14 cellular contexts compared by ENCODE assay signal in the genomic region with DNA sequence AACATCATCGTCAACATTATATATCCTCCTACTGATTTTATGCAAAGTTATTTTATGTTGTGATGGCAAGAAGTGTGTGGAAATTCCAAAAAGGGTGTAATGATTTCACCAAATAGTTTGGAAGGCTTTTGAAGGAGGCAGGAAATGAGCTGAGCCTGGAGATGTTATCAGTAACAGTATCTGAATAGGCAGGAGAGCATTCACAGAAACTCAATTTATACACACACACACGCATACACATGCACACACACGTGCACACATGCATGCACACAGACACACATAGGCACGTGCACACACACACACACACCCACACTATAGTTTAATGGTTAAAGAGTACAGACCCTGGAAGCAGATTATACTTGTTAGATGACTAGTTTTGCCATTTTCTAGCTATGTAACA. TPM values are rescaled to one million over a fixed set of nuclear protein-coding genes. Genes with fewer than 3 reads are reported as not detected.
DNase-seq lines count a peak whose midpoint lies in the region; ATAC-seq, FAIRE-seq and TF ChIP-seq lines count a peak whose summit lies in the region.
"Had no signal": no experiment of that assay in that cellular context is flagged by ENCODE, and none has a peak within 500 bp of the region (broad histone marks: within the 10 kb centered on the region; RNA-seq: fewer than 3 reads in every experiment).

No MANE protein-coding gene starts in this region.

- no TSS peak for BruUV-seq in HepG2 (replicated peaks; lab: Mats Ljungman, UMichigan)

- TF ChIP-seq RAD21 in HepG2 (CRISPR knock-in tag; IDR thresholded peaks at IDR 0.05), result no peak

- in situ Hi-C loops in HepG2 (cut with HindIII; ENCODE audit: extremely low pct_ligation_motif_present, low pct_unique_long_range_greater_than_20kb), result no loop called here

- intact Hi-C loops in HepG2 (cut with micrococcal nuclease; ENCODE audit: unreplicated experiment), result no loop called here
- intact Hi-C loops in right lobe of liver (cut with DNase I), result no loop called here

- no peak for FAIRE-seq in HepG2 (lab: Jason Lieb, UNC)
- FAIRE-seq: HTR-8/SVneo had no signal

- TF ChIP-seq POLR2A in HepG2 (IDR thresholded peaks at IDR 0.05; ENCODE audit: insufficient read depth in 1 of 2, low read depth in 2 of 2, low read length in 2 of 2) (no peak), right lobe of liver (IDR thresholded peaks at IDR 0.05) (no peak)

- H3K4me3 ChIP-seq in HepG2 (replicated peaks in 1 of 3; ENCODE audit: insufficient read depth in 1 of 3, low read depth in 2 of 3, low read length in 3 of 3) (no peak overlapping the region), right lobe of liver (no peak overlapping the region)
- H3K4me3 ChIP-seq: BLaER1 treated with 17β-estradiol and CSF1 and Interleukin-3, amounts not matched to agents 10 nM and 100 nM had no signal

- H3K9me3 ChIP-seq in HepG2 (ENCODE audit: low read length), result no peaks in the 10 kb centered on the region
- no peaks in the 10 kb centered on the region for H3K9me3 ChIP-seq in right lobe of liver
- H3K9me3 ChIP-seq: BLaER1 treated with 17β-estradiol and CSF1 and Interleukin-3, amounts not matched to agents 10 nM and 100 nM had no signal

- no peak overlapping the region for H3K4me2 ChIP-seq in HepG2 (ENCODE audit: low read depth, low read length)
- H3K4me2 ChIP-seq: BLaER1 treated with 17β-estradiol and CSF1 and Interleukin-3, amounts not matched to agents 10 nM and 100 nM had no signal

- 40% methylated on average over 4 of the region's 4 CpGs for WGBS in HepG2 (ENCODE audit: low lambda C conversion rate)
- WGBS in right lobe of liver (ENCODE audit: insufficient coverage, low coverage, low lambda C conversion rate, missing lambda C conversion rate), result 58% methylated on average over 4 of the region's 4 CpGs

- TF ChIP-seq EP300 in HepG2 (IDR thresholded peaks at IDR 0.05; ENCODE audit: low read depth in 2 of 2, low read length in 2 of 2) (no peak), HepG2 (CRISPR knock-in tag; IDR thresholded peaks at IDR 0.05; ENCODE audit: borderline replicate concordance) (no peak)

- peaks cover 1 to 9% of the 10 kb centered on the region in 2 experiments; a peak in 3 of 5 replicates for H3K27me3 ChIP-seq in HepG2 (ENCODE audit: control insufficient read depth in 1 of 2, insufficient read depth in 2 of 2, low read length in 2 of 2)
- H3K27me3 ChIP-seq in right lobe of liver, result no peaks in the 10 kb centered on the region
- H3K27me3 ChIP-seq in foreskin keratinocyte, result no peaks in the 10 kb centered on the region
- H3K27me3 ChIP-seq: BLaER1 treated with 17β-estradiol and CSF1 and Interleukin-3, amounts not matched to agents 10 nM and 100 nM had no signal

- ATAC-seq in HepG2 (no peak), right lobe of liver (no peak), foreskin keratinocyte (no peak), GM18868 (IDR thresholded peaks at IDR 0.05; ENCODE audit: unreplicated experiment) (no peak)
- ATAC-seq: HCT116 had no signal

- no peak overlapping the region for H3K27ac ChIP-seq in HepG2 (ENCODE audit: extremely low read length, insufficient read depth, low read length)
- no peak overlapping the region for H3K27ac ChIP-seq in right lobe of liver
- 0 out of 2 replicates have a peak overlapping the region, but pooled peaks have one; percentile 5 for H3K27ac ChIP-seq in VCaP
- peak overlapping the region; percentile 72 for H3K27ac ChIP-seq in foreskin keratinocyte
- H3K27ac ChIP-seq: BLaER1 treated with 17β-estradiol and CSF1 and Interleukin-3, amounts not matched to agents 10 nM and 100 nM had no signal

- H3K9ac ChIP-seq in HepG2 (ENCODE audit: insufficient read depth, low read depth, low read length), result no peak overlapping the region
- H3K9ac ChIP-seq: BLaER1 treated with 17β-estradiol and CSF1 and Interleukin-3, amounts not matched to agents 10 nM and 100 nM had no signal

- CTCF ChIA-PET in HepG2 (lab: Yijun Ruan, JAX; ENCODE audit: low intra/inter-chr PET ratio, low total read pairs), result no interaction called here

- H2AFZ ChIP-seq in HepG2 (ENCODE audit: low read length), result no peak overlapping the region

- DNase-seq in HepG2 (ENCODE audit: low spot score) (no peak), right lobe of liver (no peak), foreskin keratinocyte (peak in 1 of 2 donors; percentile 64), T-helper 1 cell (no peak), foreskin melanocyte (no peak)
- DNase-seq in activated naive CD4-positive, alpha-beta T cell (lab: John Stamatoyannopoulos, UW), result no peak
- DNase-seq: ACHN; CD4-positive, CD25-positive, alpha-beta regulatory T cell; GF-D8 had no signal

- H3K4me1 ChIP-seq in HepG2 (ENCODE audit: insufficient read depth, low read length) (peaks cover 9% of the 10 kb centered on the region), right lobe of liver (no peaks in the 10 kb centered on the region), foreskin keratinocyte (peaks cover 43% of the 10 kb centered on the region)

- TF ChIP-seq CTCF in HepG2 (CRISPR knock-in tag; IDR thresholded peaks at IDR 0.05) (no peak), right lobe of liver (IDR thresholded peaks at IDR 0.05) (no peak), VCaP (conservative IDR thresholded peaks at IDR 0.05) (no peak), foreskin keratinocyte (conservative IDR thresholded peaks at IDR 0.05) (no peak)

- no peaks in the 10 kb centered on the region for H3K79me2 ChIP-seq in HepG2 (ENCODE audit: insufficient read depth, low read length)

- H3K36me3 ChIP-seq in HepG2 (replicated peaks in 1 of 2; ENCODE audit: control insufficient read depth in 1 of 2, insufficient read depth in 2 of 2, low read length in 2 of 2), result no peaks in the 10 kb centered on the region
- no peaks in the 10 kb centered on the region for H3K36me3 ChIP-seq in right lobe of liver
- H3K36me3 ChIP-seq: BLaER1 treated with 17β-estradiol and CSF1 and Interleukin-3, amounts not matched to agents 10 nM and 100 nM had no signal

- no peaks in the 10 kb centered on the region for H4K20me1 ChIP-seq in HepG2 (ENCODE audit: insufficient read depth, low read length)
- H4K20me1 ChIP-seq: BLaER1 treated with 17β-estradiol and CSF1 and Interleukin-3, amounts not matched to agents 10 nM and 100 nM had no signal

- POLR2A ChIA-PET in HepG2 (lab: Yijun Ruan, JAX), result no interaction called here

TF ChIP-seq in HepG2, 621 proteins besides CTCF, POLR2A, EP300 and RAD21:
- TF ChIP-seq CHD4 (IDR thresholded peaks at IDR 0.05; ENCODE audit: borderline replicate concordance, low read length), result no peak
- TF ChIP-seq, protein P1, sequence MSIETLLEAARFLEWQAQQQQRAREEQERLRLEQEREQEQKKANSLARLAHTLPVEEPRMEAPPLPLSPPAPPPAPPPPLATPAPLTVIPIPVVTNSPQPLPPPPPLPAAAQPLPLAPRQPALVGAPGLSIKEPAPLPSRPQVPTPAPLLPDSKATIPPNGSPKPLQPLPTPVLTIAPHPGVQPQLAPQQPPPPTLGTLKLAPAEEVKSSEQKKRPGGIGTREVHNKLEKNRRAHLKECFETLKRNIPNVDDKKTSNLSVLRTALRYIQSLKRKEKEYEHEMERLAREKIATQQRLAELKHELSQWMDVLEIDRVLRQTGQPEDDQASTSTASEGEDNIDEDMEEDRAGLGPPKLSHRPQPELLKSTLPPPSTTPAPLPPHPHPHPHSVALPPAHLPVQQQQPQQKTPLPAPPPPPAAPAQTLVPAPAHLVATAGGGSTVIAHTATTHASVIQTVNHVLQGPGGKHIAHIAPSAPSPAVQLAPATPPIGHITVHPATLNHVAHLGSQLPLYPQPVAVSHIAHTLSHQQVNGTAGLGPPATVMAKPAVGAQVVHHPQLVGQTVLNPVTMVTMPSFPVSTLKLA (IDR thresholded peaks at IDR 0.05), result peak; percentile 75

RNA-seq across cellular contexts. Expression of a gene that starts 47.3 kb away (rescaled TPM):
- total RNA-seq in HepG2 (2016; rRNA removed; fragmentation: Illumina TruSeq; extraction: Trizol) (0.11 TPM in 1 of 2 replicates, not detected in the other), right lobe of liver (1 to 10 TPM in 1 of 6 experiments, under 1 TPM in 3, not detected in 2; 0.44 to 6.7 (median 0.67) TPM), foreskin keratinocyte (22.5 and 22.9 TPM in 2 replicates)
- not detected in 2 replicates for total RNA-seq in HepG2 (2016; cell fraction: cytosol; rRNA removed; fragmentation: Illumina TruSeq; extraction: Trizol; ENCODE audit: low read depth)
- total RNA-seq in HepG2 (2016; cell fraction: insoluble cytoplasmic fraction; rRNA removed; fragmentation: Illumina TruSeq; extraction: Trizol), result 0.09 TPM in 1 of 2 replicates, not detected in the other
- not detected in 2 replicates for total RNA-seq in HepG2 (2016; cell fraction: membrane; rRNA removed; fragmentation: Illumina TruSeq; extraction: Trizol)
- total RNA-seq in HepG2 (2016; cell fraction: nucleus; rRNA removed; fragmentation: Illumina TruSeq; extraction: Trizol), result not detected in 2 replicates
- polyA plus RNA-seq in HepG2 (2011; rRNA removed) (0.08 and 0.13 TPM in 2 replicates), foreskin keratinocyte (13.8 and 14.1 TPM in 2 replicates)
- 0.03 TPM in 2 replicates for polyA plus RNA-seq in HepG2 (2011; cell fraction: cytosol; rRNA removed)
- polyA plus RNA-seq in HepG2 (2011; cell fraction: nucleus; rRNA removed), result 0.45 and 0.88 TPM in 2 replicates
- polyA plus RNA-seq in HepG2 (2012), result not detected in 2 replicates
- 0.16 TPM in 1 of 2 replicates, not detected in the other for polyA plus RNA-seq in HepG2 (2016; cell fraction: cytosol; fragmentation: Illumina TruSeq; extraction: Trizol; ENCODE audit: low read depth)
- polyA plus RNA-seq in HepG2 (2016; cell fraction: insoluble cytoplasmic fraction; fragmentation: Illumina TruSeq; extraction: Trizol; ENCODE audit: low read depth), result not detected in 2 replicates
- polyA plus RNA-seq in HepG2 (2016; cell fraction: membrane; fragmentation: Illumina TruSeq; extraction: Trizol; ENCODE audit: low read depth), result not detected in 2 replicates
- polyA plus RNA-seq in HepG2 (2016; cell fraction: nucleus; fragmentation: Illumina TruSeq; extraction: Trizol; ENCODE audit: insufficient read depth, low read depth), result 0.41 and 0.48 TPM in 2 replicates
- polyA minus RNA-seq in HepG2 (2011; rRNA and poly(A)+ RNA removed; ENCODE audit: low replicate concordance), result 0.28 and 34.2 TPM in 2 replicates
- polyA minus RNA-seq in HepG2 (2011; cell fraction: cytosol; rRNA and poly(A)+ RNA removed), result 0.79 TPM in 1 of 2 replicates, not detected in the other
- polyA minus RNA-seq in HepG2 (2011; cell fraction: nucleus; rRNA and poly(A)+ RNA removed), result 0.12 and 0.13 TPM in 2 replicates

Comparison
In these comparisons a context has a peak if more than half of its experiments do, and no peak if none do; other contexts are left out.
1. H3K27ac ChIP-seq: peak in VCaP (single experiment) and foreskin keratinocyte (single experiment); none in HepG2 (single experiment) and right lobe of liver (0 of 3).